In genomic region chr7:5177060-5177459, GRCh38 we compare ENCODE assay signal across 10 cellular contexts. TPM values are rescaled to one million over a fixed set of nuclear protein-coding genes. Genes with fewer than 3 reads are reported as not detected.
DNase-seq lines count a peak whose midpoint lies in the region; ATAC-seq, FAIRE-seq and TF ChIP-seq lines count a peak whose summit lies in the region.
"Had no signal": no experiment of that assay in that cellular context is flagged by ENCODE, and none has a peak within 500 bp of the region (broad histone marks: within the 10 kb centered on the region; RNA-seq: fewer than 3 reads in every experiment).

No MANE protein-coding gene starts in this region.

- TF ChIP-seq CTCF in K562 (IDR thresholded peaks at IDR 0.05 in 2 of 3, conservative IDR thresholded peaks at IDR 0.05 in 1 of 3; ENCODE audit: insufficient read depth in 2 of 3, low read depth in 1 of 3, low read length in 3 of 3) (no peak), lung (IDR thresholded peaks at IDR 0.05; ENCODE audit: control extremely low read depth, extremely low read depth) (no peak)

- no peak for TF ChIP-seq POLR2A in K562 (conservative IDR thresholded peaks at IDR 0.05)

- H3K79me2 ChIP-seq in K562 (ENCODE audit: control insufficient read depth, insufficient read depth, low read length) = no peaks in the 10 kb centered on the region

- POLR2A ChIA-PET in K562 (lab: Yijun Ruan, JAX) = interaction anchor here (0.6 to 1.0 kb wide), 2 partner anchors 27 to 402 kb away, joined by 3 to 4 read pairs; partner anchors contain the start of gene AP5Z1

- ATAC-seq in K562 (peak; percentile 60; the same call in 1 of the 3 replicates), lung (ENCODE audit: insufficient read depth, low FRiP score) (no peak)

- no peaks in the 10 kb centered on the region for H3K4me1 Mint-ChIP-seq in activated T-cell treated with anti-CD3 and anti-CD28 coated beads, Interleukin-2, amount 50 U/mL, for 24 hours (ENCODE audit: low read depth)

- peak overlapping the region in 1 of 2 experiments; percentile 74; a peak in 1 of 4 replicates for H3K9ac ChIP-seq in K562 (ENCODE audit: insufficient read depth in 1 of 2, low read depth in 2 of 2, low read length in 2 of 2)

- intact Hi-C loops in K562 (cut with micrococcal nuclease) = loop anchor here (5.0 kb wide), 1 partner anchor 35 kb away; no protein-coding TSS in a partner anchor

- WGBS in K562 (ENCODE audit: insufficient coverage, low coverage, missing lambda C conversion rate) = 9% methylated on average over 11 of the region's 11 CpGs
- WGBS in lung, 2 donors = 32 to 53% methylated on average over 11 of the region's 11 CpGs

- H3K27me3 ChIP-seq in MG63 = peaks cover 4% of the 10 kb centered on the region; the same call in 1 of the 2 replicates
- H3K27me3 ChIP-seq in K562 (ENCODE audit: control insufficient read depth in 2 of 2, insufficient read depth in 2 of 2, low read length in 2 of 2) = peaks cover 4 to 23% of the 10 kb centered on the region in 2 experiments; a peak in 4 of 5 replicates
- no peaks in the 10 kb centered on the region for H3K27me3 ChIP-seq in lung (ENCODE audit: control insufficient read depth, insufficient read depth)
- H3K27me3 ChIP-seq in effector memory CD4-positive, alpha-beta T cell (replicated peaks; ENCODE audit: control insufficient read depth, insufficient read depth, low read length, poor library complexity, severe bottlenecking) = no peaks in the 10 kb centered on the region

- TF ChIP-seq EP300 in K562 (IDR thresholded peaks at IDR 0.05; ENCODE audit: low read length) = no peak

- H3K36me3 Mint-ChIP-seq in activated T-cell treated with anti-CD3 and anti-CD28 coated beads, Interleukin-2, amount 50 U/mL, for 24 hours (ENCODE audit: low read depth) = no peaks in the 10 kb centered on the region

- no peaks in the 10 kb centered on the region for H3K27me3 Mint-ChIP-seq in activated T-cell treated with anti-CD3 and anti-CD28 coated beads, Interleukin-2, amount 50 U/mL, for 24 hours

- H3K4me3 ChIP-seq in MG63 = no peak overlapping the region
- no peak overlapping the region for H3K4me3 ChIP-seq in K562
- no peak overlapping the region for H3K4me3 ChIP-seq in lung
- H3K4me3 ChIP-seq in effector memory CD4-positive, alpha-beta T cell (ENCODE audit: insufficient read depth, low read depth, low read length, poor library complexity, severe bottlenecking) = no peak overlapping the region

- DNase-seq in AG08395 (ENCODE audit: low spot score) (peak; percentile 81), MG63 (peak; percentile 88), K562 (ENCODE audit: extremely low read depth in 1 of 4, low spot score in 3 of 4) (no peak), lung (ENCODE audit: low spot score) (peak; percentile 41), T-helper 1 cell (no peak), SIG-M5 treated with dmso at 0.1 percent for 504 hours (lab: John Stamatoyannopoulos, UW; ENCODE audit: unreplicated experiment) (no peak)
- no peak for DNase-seq in effector memory CD4-positive, alpha-beta T cell
- no peak for DNase-seq in activated T-cell treated with anti-CD3 and anti-CD28 coated beads, Interleukin-2, amount 50 U/mL, for 24 hours
- DNase-seq: DND-41 had no signal

- no peaks in the 10 kb centered on the region for H3K9me1 ChIP-seq in K562 (ENCODE audit: control insufficient read depth, insufficient read depth, low read length)

- BruUV-seq in K562 (replicated peaks; lab: Mats Ljungman, UMichigan) = no TSS peak

- peaks cover 2% of the 10 kb centered on the region for H3K9me3 ChIP-seq in MG63
- no peaks in the 10 kb centered on the region for H3K9me3 ChIP-seq in K562 (replicated peaks; ENCODE audit: control insufficient read depth, insufficient read depth, low read depth, low read length)
- H3K9me3 ChIP-seq in lung (ENCODE audit: control insufficient read depth in 2 of 2, insufficient read depth in 1 of 2, low read length in 1 of 2) = no peaks in the 10 kb centered on the region
- H3K9me3 ChIP-seq in effector memory CD4-positive, alpha-beta T cell (ENCODE audit: control insufficient read depth, low read length) = no peaks in the 10 kb centered on the region

- H3K36me3 ChIP-seq in MG63 (no peaks in the 10 kb centered on the region), K562 (ENCODE audit: control insufficient read depth, insufficient read depth, low read length) (no peaks in the 10 kb centered on the region), lung (ENCODE audit: control insufficient read depth in 2 of 2, insufficient read depth in 2 of 2, low read length in 2 of 2) (no peaks in the 10 kb centered on the region)
- H3K36me3 ChIP-seq in effector memory CD4-positive, alpha-beta T cell (ENCODE audit: control insufficient read depth, insufficient read depth, low read length) = no peaks in the 10 kb centered on the region

- in situ Hi-C loops in K562 (cut with MboI) = no loop called here

- H3K27ac ChIP-seq in K562 (ENCODE audit: extremely low read depth, low read depth, low read length) = no peak overlapping the region
- H3K27ac ChIP-seq in lung (ENCODE audit: low read depth in 1 of 2, low read length in 1 of 2) = no peak overlapping the region
- H3K27ac ChIP-seq in effector memory CD4-positive, alpha-beta T cell (ENCODE audit: insufficient read depth, low read length, poor library complexity, severe bottlenecking) = no peak overlapping the region

- H3K27ac Mint-ChIP-seq in activated T-cell treated with anti-CD3 and anti-CD28 coated beads, Interleukin-2, amount 50 U/mL, for 24 hours = no peak overlapping the region

- no peak overlapping the region for H3K4me2 ChIP-seq in K562 (ENCODE audit: insufficient read depth, low read length)

- H3K4me1 ChIP-seq in K562 (replicated peaks in 1 of 2; ENCODE audit: control insufficient read depth in 2 of 2, insufficient read depth in 2 of 2, low read length in 2 of 2) = no peaks in the 10 kb centered on the region; a peak in 1 of 5 replicates
- H3K4me1 ChIP-seq in lung (ENCODE audit: control insufficient read depth in 2 of 2, insufficient read depth in 2 of 2, low read length in 2 of 2) = peaks cover 0 to 3% of the 10 kb centered on the region in 2 donors
- H3K4me1 ChIP-seq in effector memory CD4-positive, alpha-beta T cell (ENCODE audit: control insufficient read depth, insufficient read depth, low read length, poor library complexity, severe bottlenecking) = no peaks in the 10 kb centered on the region

- CTCF ChIA-PET in K562 (lab: Yijun Ruan, JAX; ENCODE audit: low intra/inter-chr PET ratio) = no interaction called here

- FAIRE-seq in K562 (lab: Jason Lieb, UNC) = no peak
- FAIRE-seq: colon had no signal

- H2AFZ ChIP-seq in K562 (ENCODE audit: low read depth, low read length) = no peak overlapping the region

- no peaks in the 10 kb centered on the region for H3K9me3 Mint-ChIP-seq in activated T-cell treated with anti-CD3 and anti-CD28 coated beads, Interleukin-2, amount 50 U/mL, for 24 hours

- no peaks in the 10 kb centered on the region for H4K20me1 ChIP-seq in K562 (replicated peaks; ENCODE audit: control insufficient read depth, insufficient read depth, low read length)

- TF ChIP-seq RAD21 in K562 (CRISPR knock-in tag; conservative IDR thresholded peaks at IDR 0.05 in 1 of 2, IDR thresholded peaks at IDR 0.05 in 1 of 2) = no peak

- H3K4me3 Mint-ChIP-seq in activated T-cell treated with anti-CD3 and anti-CD28 coated beads, Interleukin-2, amount 50 U/mL, for 24 hours = no peak overlapping the region

TF ChIP-seq in K562, 482 proteins besides CTCF, POLR2A, EP300 and RAD21 (continues in another document):
- TF ChIP-seq ATF3 (IDR thresholded peaks at IDR 0.05) (peak; percentile 87), ATF3 (CRISPR knock-in tag; conservative IDR thresholded peaks at IDR 0.05) (no peak)

RNA-seq across cellular contexts. Expression of gene WIPI2, which starts 13.0 kb away (rescaled TPM):
- 50.1 and 61.5 TPM in 2 replicates for total RNA-seq in MG63 (2014; rRNA removed; shearing (Covaris generic); ENCODE audit: low replicate concordance)
- total RNA-seq in K562 (2011; cell fraction: chromatin; rRNA removed; ENCODE audit: low replicate concordance) = 86.3 and 128 TPM in 2 replicates
- total RNA-seq in K562 (2011; cell fraction: nucleolus; rRNA removed) = 52.8 and 55.0 TPM in 2 replicates
- total RNA-seq in K562 (2011; cell fraction: nucleoplasm; rRNA removed) = 72.4 and 86.7 TPM in 2 replicates
- total RNA-seq in K562 (2014; rRNA removed) (40.0 and 41.1 TPM in 2 replicates), K562 (2014; rRNA removed; fragmentation: Illumina TruSeq; extraction: Trizol) (33.9 and 39.1 TPM in 2 replicates), K562 (2015; rRNA removed; fragmentation: Illumina TruSeq; extraction: Trizol) (31.7 and 35.1 TPM in 2 replicates), K562 (2021) (55.0 and 59.4 TPM in 2 replicates), lung (10 to 100 TPM; 50.4 to 60.1 TPM)
- polyA plus RNA-seq in K562 (2011; rRNA removed) (91.6 and 92.9 TPM in 2 replicates), K562 (2014; fragmentation: Illumina TruSeq; extraction: Trizol) (53.2 and 54.7 TPM in 2 replicates), K562 (2014; fragmentation: Nextera tagmentation; extraction: Ambion mirVana) (1 to 10 TPM; 7.9 to 8.0 TPM), K562 (2014; rRNA removed) (56.2 and 60.8 TPM in 2 replicates), lung (10 to 100 TPM; 27.2 to 31.3 TPM)
- polyA plus RNA-seq in K562 (2011; cell fraction: cytosol; rRNA removed) = 66.6 and 81.7 TPM in 2 replicates
- polyA plus RNA-seq in K562 (2011; cell fraction: nucleus; rRNA removed) = 67.1 and 70.4 TPM in 2 replicates
- 39.4 and 51.1 TPM in 2 replicates for polyA plus RNA-seq in K562 (2012)
- polyA minus RNA-seq in K562 (2011; rRNA and poly(A)+ RNA removed) = 69.6 and 84.3 TPM in 2 replicates
- polyA minus RNA-seq in K562 (2011; cell fraction: cytosol; rRNA and poly(A)+ RNA removed) = 45.9 and 52.1 TPM in 2 replicates
- polyA minus RNA-seq in K562 (2011; cell fraction: nucleus; rRNA and poly(A)+ RNA removed) = 21.1 and 32.7 TPM in 2 replicates

Comparison
In these comparisons a context has a peak if more than half of its experiments do, and no peak if none do; other contexts are left out.
1. DNase-seq: peak in AG08395 (single experiment), MG63 (single experiment) and lung (single experiment); none in K562 (0 of 4), T-helper 1 cell (0 of 5), SIG-M5 treated with dmso at 0.1 percent for 504 hours (single experiment), effector memory CD4-positive, alpha-beta T cell (0 of 3) and activated T-cell treated with anti-CD3 and anti-CD28 coated beads, Interleukin-2, amount 50 U/mL, for 24 hours (single experiment).